9 cellular contexts compared by ENCODE assay signal in the genomic region with DNA sequence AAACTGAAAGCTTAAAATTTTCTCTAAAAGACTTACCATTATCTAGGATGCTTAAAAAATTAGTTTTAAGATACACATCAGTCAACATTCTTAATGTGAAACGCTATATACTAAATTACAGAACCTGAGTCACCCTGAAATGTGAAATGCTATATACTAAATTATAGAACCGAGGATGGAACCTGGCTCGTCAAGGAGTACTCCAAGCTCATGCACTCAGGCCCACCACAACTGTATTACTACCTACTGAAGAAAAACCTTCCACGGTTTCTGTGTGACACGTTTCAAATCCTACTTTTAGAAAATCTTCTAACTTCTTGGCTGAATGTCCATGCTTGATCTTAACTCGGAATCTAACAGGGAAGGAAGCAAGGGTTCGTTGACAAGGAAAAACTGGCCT. TPM values are rescaled to one million over a fixed set of nuclear protein-coding genes. Genes with fewer than 3 reads are reported as not detected.
A peak's percentile ranks its signal among the peaks of the same experiment; 100 is the strongest.
DNase-seq lines count a peak whose midpoint lies in the region; ATAC-seq, FAIRE-seq and TF ChIP-seq lines count a peak whose summit lies in the region.
"Had no signal": no experiment of that assay in that cellular context is flagged by ENCODE, and none has a peak within 500 bp of the region (broad histone marks: within the 10 kb centered on the region; RNA-seq: fewer than 3 reads in every experiment).

No MANE protein-coding gene starts in this region.

- peak overlapping the region; percentile 85 for H3K4me3 ChIP-seq in GM23248
- H3K4me3 ChIP-seq in skeletal muscle satellite cell (ENCODE audit: low read length): peak overlapping the region; percentile 87

- peaks cover 61% of the 10 kb centered on the region for H3K79me2 ChIP-seq in GM23248 (ENCODE audit: insufficient read depth)

- H3K27ac ChIP-seq in GM23248: peak overlapping the region; percentile 77
- H3K27ac ChIP-seq: HL-60 had no signal

- no peaks in the 10 kb centered on the region for H3K9me2 ChIP-seq in GM23248 (ENCODE audit: insufficient read depth)

- peak overlapping the region; percentile 69 for H2AFZ ChIP-seq in GM23248

- H3K9ac ChIP-seq in GM23248: peak overlapping the region; percentile 90
- H3K9ac ChIP-seq in skeletal muscle satellite cell (ENCODE audit: low read depth, low read length): peak overlapping the region; percentile 83

- POLR2A ChIA-PET in HEK293T (lab: Yijun Ruan, JAX): interaction anchor here (1.1 kb wide), 1 partner anchor 602 kb away, joined by 5 read pairs; a partner anchor contains a TSS

- in situ Hi-C loops in GM23248 (cut with MboI) (no loop called here), SK-MEL-5 (cut with HindIII; ENCODE audit: low pct_unique_long_range_greater_than_20kb, low sequenced_read_pairs) (no loop called here)

- 2% methylated on average over 7 of the region's 7 CpGs for WGBS in GM23248 (ENCODE audit: low coverage in 1 of 2, low lambda C conversion rate in 2 of 2, missing lambda C conversion rate in 2 of 2), 2 experiments

- no peak for FAIRE-seq in D721Med (lab: Jason Lieb, UNC)

- no peak for ATAC-seq in HG02938 (IDR thresholded peaks at IDR 0.05; ENCODE audit: unreplicated experiment)

- peaks cover 38% of the 10 kb centered on the region for H3K4me1 ChIP-seq in GM23248 (ENCODE audit: insufficient read depth)
- peaks cover 26% of the 10 kb centered on the region for H3K4me1 ChIP-seq in skeletal muscle satellite cell (ENCODE audit: control insufficient read depth, insufficient read depth, low read length)

- peaks cover 45% of the 10 kb centered on the region for H3F3A ChIP-seq in GM23248 (ENCODE audit: insufficient read depth)

- H3K27me3 ChIP-seq in GM23248 (replicated peaks; ENCODE audit: insufficient read depth) (no peaks in the 10 kb centered on the region), skeletal muscle satellite cell (ENCODE audit: control insufficient read depth, insufficient read depth, low read length) (no peaks in the 10 kb centered on the region)

- H3K4me2 ChIP-seq in GM23248 (ENCODE audit: unreplicated experiment) (peak overlapping the region; percentile 87), skeletal muscle satellite cell (ENCODE audit: low read length) (peak overlapping the region; percentile 80)

- H3K36me3 ChIP-seq in GM23248 (ENCODE audit: low read depth): no peaks in the 10 kb centered on the region
- no peaks in the 10 kb centered on the region for H3K36me3 ChIP-seq in skeletal muscle satellite cell (ENCODE audit: insufficient read depth, low read length)

- CTCF ChIA-PET in HEK293T (lab: Yijun Ruan, JAX): interaction anchor here (1.1 to 1.7 kb wide), 2 partner anchors 10 to 40 kb away, joined by 3 to 4 read pairs; no protein-coding TSS in a partner anchor

- H3K9me3 ChIP-seq in GM23248 (ENCODE audit: low read depth): no peaks in the 10 kb centered on the region
- no peaks in the 10 kb centered on the region for H3K9me3 ChIP-seq in skeletal muscle satellite cell (replicated peaks; ENCODE audit: low read length)

- H4K20me1 ChIP-seq in GM23248 (ENCODE audit: insufficient read depth): no peaks in the 10 kb centered on the region

- TF ChIP-seq CTCF in D721Med (IDR thresholded peaks at IDR 0.05; ENCODE audit: insufficient read depth, missing control alignments): no peak

- DNase-seq in GM23248 (peak; percentile 60), SK-MEL-5 (ENCODE audit: low read depth, low spot score) (peak; percentile 44), fibroblast of peridontal ligament (ENCODE audit: extremely low read depth) (peak; percentile 41), D721Med (ENCODE audit: insufficient read length, low spot score) (no peak), HEK293T (ENCODE audit: extremely low spot score) (no peak), NCI-H2081 treated with DMSO at 0.1 percent for 48 hours (lab: John Stamatoyannopoulos, UW) (no peak)

TF ChIP-seq in HEK293T, 16 proteins besides CTCF, POLR2A, EP300 and RAD21:
- no peak for TF ChIP-seq L3MBTL2 (conservative IDR thresholded peaks at IDR 0.05)
- no peak for TF ChIP-seq FOXM1 (IDR thresholded peaks at IDR 0.05; ENCODE audit: borderline replicate concordance)
- TF ChIP-seq NFRKB (IDR thresholded peaks at IDR 0.05): no peak
- TF ChIP-seq CTBP1 (IDR thresholded peaks at IDR 0.05; ENCODE audit: borderline replicate concordance): no peak
- TF ChIP-seq SP1 (IDR thresholded peaks at IDR 0.05): no peak
- TF ChIP-seq ELF4 (IDR thresholded peaks at IDR 0.05): no peak
- no peak for TF ChIP-seq LEF1 (IDR thresholded peaks at IDR 0.05; ENCODE audit: borderline replicate concordance)
- TF ChIP-seq, protein P1, sequence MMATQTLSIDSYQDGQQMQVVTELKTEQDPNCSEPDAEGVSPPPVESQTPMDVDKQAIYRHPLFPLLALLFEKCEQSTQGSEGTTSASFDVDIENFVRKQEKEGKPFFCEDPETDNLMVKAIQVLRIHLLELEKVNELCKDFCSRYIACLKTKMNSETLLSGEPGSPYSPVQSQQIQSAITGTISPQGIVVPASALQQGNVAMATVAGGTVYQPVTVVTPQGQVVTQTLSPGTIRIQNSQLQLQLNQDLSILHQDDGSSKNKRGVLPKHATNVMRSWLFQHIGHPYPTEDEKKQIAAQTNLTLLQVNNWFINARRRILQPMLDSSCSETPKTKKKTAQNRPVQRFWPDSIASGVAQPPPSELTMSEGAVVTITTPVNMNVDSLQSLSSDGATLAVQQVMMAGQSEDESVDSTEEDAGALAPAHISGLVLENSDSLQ (IDR thresholded peaks at IDR 0.05): no peak
- TF ChIP-seq ZNF384 (IDR thresholded peaks at IDR 0.05): no peak
- TF ChIP-seq TARDBP (IDR thresholded peaks at IDR 0.05): no peak
- TF ChIP-seq FOXA1 (IDR thresholded peaks at IDR 0.05): no peak
- no peak for TF ChIP-seq SUZ12 (IDR thresholded peaks at IDR 0.05)
TF ChIP-seq in HEK293T: peak in this region for 0.

RNA-seq across cellular contexts. Expression of a gene that starts 1.5 kb away (rescaled TPM):
- 52.9 and 74.0 TPM in 2 replicates for total RNA-seq in GM23248 (2014; rRNA removed; shearing (Covaris generic))
- polyA plus RNA-seq in GM23248 (2016; fragmentation: Nextera tagmentation; extraction: Ambion mirVana): 16.7 and 19.7 TPM in 2 replicates
- 440 and 449 TPM in 2 replicates for total RNA-seq in SK-MEL-5 (2014; rRNA removed; shearing (Covaris generic))
- polyA plus RNA-seq in SK-MEL-5 (2015; cell fraction: cytosol; rRNA removed): 173 and 283 TPM in 2 replicates
- 328 and 374 TPM in 2 replicates for polyA plus RNA-seq in SK-MEL-5 (2015; cell fraction: nucleus; rRNA removed)
- total RNA-seq in skeletal muscle satellite cell (2012; rRNA removed): 31.7 and 32.5 TPM in 2 replicates

RNA-seq across cellular contexts. Expression of a gene that starts 21.3 kb away (rescaled TPM):
- 37.4 and 37.5 TPM in 2 replicates for total RNA-seq in GM23248 (2014; rRNA removed; shearing (Covaris generic))
- polyA plus RNA-seq in GM23248 (2016; fragmentation: Nextera tagmentation; extraction: Ambion mirVana): 48.5 and 51.4 TPM in 2 replicates
- 2,187 and 2,298 TPM in 2 replicates for total RNA-seq in SK-MEL-5 (2014; rRNA removed; shearing (Covaris generic))
- polyA plus RNA-seq in SK-MEL-5 (2015; cell fraction: cytosol; rRNA removed): 1,483 and 1,520 TPM in 2 replicates
- 229 and 235 TPM in 2 replicates for polyA plus RNA-seq in SK-MEL-5 (2015; cell fraction: nucleus; rRNA removed)
- 4.8 and 11.6 TPM in 2 replicates for total RNA-seq in skeletal muscle satellite cell (2012; rRNA removed)

Comparison
In these comparisons a context has a peak if more than half of its experiments do, and no peak if none do; other contexts are left out.
1. DNase-seq: peak in GM23248 (single experiment), SK-MEL-5 (single experiment) and fibroblast of peridontal ligament (single experiment); none in D721Med (single experiment), HEK293T (single experiment) and NCI-H2081 treated with DMSO at 0.1 percent for 48 hours (single experiment).
2. RNA of a gene that starts 21.3 kb away (total RNA-seq): 2,187 to 2,298 TPM in SK-MEL-5; 37.4 to 37.5 TPM in GM23248; every median in the first group is over 10 times any median in the second.